In the genomic region with DNA sequence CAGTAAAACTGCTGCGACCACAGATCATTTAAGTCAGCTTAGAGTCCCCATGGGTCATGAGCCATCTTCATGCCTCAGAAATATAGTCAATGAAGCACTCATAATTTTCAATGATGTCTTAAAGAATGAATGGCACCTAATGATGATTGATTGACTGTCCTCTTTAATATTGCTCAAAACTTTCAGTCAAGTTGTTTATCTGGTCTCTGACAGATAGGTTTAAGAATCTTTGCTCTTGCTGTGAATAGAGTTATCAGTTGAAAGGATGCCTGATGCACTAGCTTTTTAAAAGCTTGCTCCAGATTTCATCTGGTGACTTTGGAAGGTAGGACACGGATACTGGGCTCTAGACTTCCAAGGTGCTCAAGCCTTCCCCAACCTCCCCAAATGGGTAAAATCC, we compare ENCODE assay signal across 19 cellular contexts. TPM values are rescaled to one million over a fixed set of nuclear protein-coding genes. Genes with fewer than 3 reads are reported as not detected.
DNase-seq lines count a peak whose midpoint lies in the region; ATAC-seq, FAIRE-seq and TF ChIP-seq lines count a peak whose summit lies in the region.
"Had no signal": no experiment of that assay in that cellular context is flagged by ENCODE, and none has a peak within 500 bp of the region (broad histone marks: within the 10 kb centered on the region; RNA-seq: fewer than 3 reads in every experiment).

No MANE protein-coding gene starts in this region.

- no peak overlapping the region for H3K4me3 ChIP-seq in right atrium auricular region
- H3K4me3 ChIP-seq in K562 = no peak overlapping the region
- H3K4me3 ChIP-seq: GM12878 had no signal

- CTCF ChIA-PET in K562 (lab: Yijun Ruan, JAX; ENCODE audit: low intra/inter-chr PET ratio) = no interaction called here

- no peaks in the 10 kb centered on the region for H4K20me1 ChIP-seq in K562 (replicated peaks; ENCODE audit: control insufficient read depth, insufficient read depth, low read length)

- TF ChIP-seq POLR2A in K562 (conservative IDR thresholded peaks at IDR 0.05) = no peak

- H3K27me3 Mint-ChIP-seq in nephron progenitor cell (ENCODE audit: low read depth, poor library complexity) = peaks cover 11% of the 10 kb centered on the region
- H3K27me3 Mint-ChIP-seq: CD4-positive, alpha-beta T cell had no signal

- in situ Hi-C loops in K562 (cut with MboI) = loop anchor here (10.0 kb wide), 1 partner anchor 1888 kb away; no protein-coding TSS in a partner anchor

- H3K9me3 Mint-ChIP-seq in nephron progenitor cell = peaks cover 3% of the 10 kb centered on the region
- H3K9me3 Mint-ChIP-seq: CD4-positive, alpha-beta T cell; HFFc6 had no signal

- BruUV-seq in K562 (replicated peaks; lab: Mats Ljungman, UMichigan) = no TSS peak

- no peaks in the 10 kb centered on the region for H3K36me3 ChIP-seq in right atrium auricular region
- H3K36me3 ChIP-seq in K562 (ENCODE audit: control insufficient read depth, insufficient read depth, low read length) = no peaks in the 10 kb centered on the region

- no peak for TF ChIP-seq RAD21 in K562 (CRISPR knock-in tag; conservative IDR thresholded peaks at IDR 0.05 in 1 of 2, IDR thresholded peaks at IDR 0.05 in 1 of 2)

- peak overlapping the region; percentile 0 to 14 for H3K27ac ChIP-seq in right atrium auricular region
- H3K27ac ChIP-seq in K562 (ENCODE audit: extremely low read depth, low read depth, low read length) = no peak overlapping the region; the same call in 2 of the 3 replicates

- no peak overlapping the region for H3K4me3 Mint-ChIP-seq in nephron progenitor cell
- H3K4me3 Mint-ChIP-seq: B cell; CD4-positive, alpha-beta T cell; HFFc6 had no signal

- H3K27me3 ChIP-seq in right atrium auricular region = no peaks in the 10 kb centered on the region
- H3K27me3 ChIP-seq in K562 (ENCODE audit: control insufficient read depth in 2 of 2, insufficient read depth in 2 of 2, low read length in 2 of 2) = no peaks in the 10 kb centered on the region

- POLR2A ChIA-PET in K562 (lab: Yijun Ruan, JAX) = interaction anchor here (0.8 to 1.7 kb wide), 6 partner anchors 9 to 73 kb away, joined by 3 read pairs; no protein-coding TSS in a partner anchor

- no peaks in the 10 kb centered on the region for H3K9me3 ChIP-seq in right atrium auricular region
- no peaks in the 10 kb centered on the region for H3K9me3 ChIP-seq in K562 (replicated peaks; ENCODE audit: control insufficient read depth, insufficient read depth, low read depth, low read length)
- H3K9me3 ChIP-seq: Caco-2 had no signal

- no peaks in the 10 kb centered on the region for H3K9me1 ChIP-seq in K562 (ENCODE audit: control insufficient read depth, insufficient read depth, low read length)

- WGBS in K562 (ENCODE audit: insufficient coverage, low coverage, missing lambda C conversion rate) = 6% methylated on average over 2 of the region's 2 CpGs

- intact Hi-C loops in Right ventricle myocardium inferior (cut with DNase I) = no loop called here
- intact Hi-C loops in K562 (cut with micrococcal nuclease) = loop anchor here (2.0 to 5.0 kb wide), 2 partner anchors 36 to 60 kb away; partner anchors contain the start of gene TSEN15

- TF ChIP-seq EP300 in K562 (IDR thresholded peaks at IDR 0.05; ENCODE audit: low read length) = peak; percentile 46

- no peak for FAIRE-seq in K562 (lab: Jason Lieb, UNC)
- FAIRE-seq: GM12878, HepG2 had no signal

- no peak overlapping the region for H3K9ac ChIP-seq in K562 (ENCODE audit: insufficient read depth in 1 of 2, low read depth in 2 of 2, low read length in 2 of 2)

- H3K4me1 Mint-ChIP-seq in nephron progenitor cell = peaks cover 53% of the 10 kb centered on the region

- H3K4me1 ChIP-seq in right atrium auricular region (peaks cover 0 to 34% of the 10 kb centered on the region in 2 donors), K562 (replicated peaks in 1 of 2; ENCODE audit: control insufficient read depth in 2 of 2, insufficient read depth in 2 of 2, low read length in 2 of 2) (peaks cover 10 to 77% of the 10 kb centered on the region in 2 experiments)

- 0 out of 3 replicates have a peak, but pooled peaks cover 5% of the 10 kb centered on the region for H3K79me2 ChIP-seq in K562 (ENCODE audit: control insufficient read depth, insufficient read depth, low read length)

- ATAC-seq in Right ventricle myocardium inferior = no peak
- no peak for ATAC-seq in K562
- ATAC-seq: GM12878, HCT116, HepG2 had no signal

- no peak overlapping the region for H2AFZ ChIP-seq in K562 (ENCODE audit: low read depth, low read length)

- peak overlapping the region; percentile 64 for H3K27ac Mint-ChIP-seq in nephron progenitor cell
- H3K27ac Mint-ChIP-seq: B cell; CD4-positive, alpha-beta T cell; HFFc6 had no signal

- no peak for DNase-seq in right atrium auricular region (ENCODE audit: low spot score)
- DNase-seq in Right ventricle myocardium inferior (ENCODE audit: missing footprints) = no peak
- DNase-seq in K562 (ENCODE audit: extremely low read depth in 1 of 4, low spot score in 3 of 4) = peak in 1 of 4 experiments; percentile 35
- no peak for DNase-seq in nephron progenitor cell
- DNase-seq in NOMO-1 treated with dmso at 0.1 percent for 144 hours (lab: John Stamatoyannopoulos, UW; ENCODE audit: unreplicated experiment) = no peak
- DNase-seq in mesenteric fat pad (ENCODE audit: low spot score) = no peak
- no peak for DNase-seq in CD1c-positive myeloid dendritic cell (ENCODE audit: extremely low spot score)
- DNase-seq: C1 segment of cervical spinal cord; Caco-2; CD4-positive, alpha-beta T cell; DND-41; EL; GOT3; H7; HFFc6 had no signal

- TF ChIP-seq CTCF in right atrium auricular region (IDR thresholded peaks at IDR 0.05) (no peak), K562 (IDR thresholded peaks at IDR 0.05 in 2 of 3, conservative IDR thresholded peaks at IDR 0.05 in 1 of 3; ENCODE audit: insufficient read depth in 2 of 3, low read depth in 1 of 3, low read length in 3 of 3) (no peak), nephron progenitor cell (IDR thresholded peaks at IDR 0.05) (no peak)

- H3K4me2 ChIP-seq in K562 (ENCODE audit: insufficient read depth, low read length) = no peak overlapping the region

- H3K36me3 Mint-ChIP-seq in nephron progenitor cell (ENCODE audit: low read depth) = no peaks in the 10 kb centered on the region

RNA-seq across cellular contexts. Expression of gene COLGALT2, which starts 45.1 kb away (rescaled TPM):
- total RNA-seq in right atrium auricular region (1 to 10 TPM; 4.2 to 4.9 TPM), Right ventricle myocardium inferior (3.6 TPM), K562 (2014; rRNA removed) (18.8 and 19.1 TPM in 2 replicates), K562 (2014; rRNA removed; fragmentation: Illumina TruSeq; extraction: Trizol) (19.2 and 23.0 TPM in 2 replicates), K562 (2015; rRNA removed; fragmentation: Illumina TruSeq; extraction: Trizol) (11.3 and 11.6 TPM in 2 replicates), K562 (2021) (23.2 and 29.1 TPM in 2 replicates), mesenteric fat pad (0.87 TPM)
- total RNA-seq in K562 (2011; cell fraction: chromatin; rRNA removed; ENCODE audit: low replicate concordance) = 26.9 and 36.6 TPM in 2 replicates
- total RNA-seq in K562 (2011; cell fraction: nucleolus; rRNA removed) = 22.2 TPM in 2 replicates
- total RNA-seq in K562 (2011; cell fraction: nucleoplasm; rRNA removed) = 33.3 and 42.1 TPM in 2 replicates
- polyA plus RNA-seq in K562 (2011; rRNA removed) (7.4 and 9.3 TPM in 2 replicates), K562 (2014; fragmentation: Illumina TruSeq; extraction: Trizol) (29.3 and 32.1 TPM in 2 replicates), K562 (2014; fragmentation: Nextera tagmentation; extraction: Ambion mirVana) (10 to 100 TPM; 12.1 to 22.4 TPM), K562 (2014; rRNA removed) (15.8 and 18.5 TPM in 2 replicates)
- polyA plus RNA-seq in K562 (2011; cell fraction: cytosol; rRNA removed) = 8.1 and 8.2 TPM in 2 replicates
- polyA plus RNA-seq in K562 (2011; cell fraction: nucleus; rRNA removed) = 36.5 and 59.0 TPM in 2 replicates
- 16.0 and 73.3 TPM in 2 replicates for polyA plus RNA-seq in K562 (2012)
- polyA minus RNA-seq in K562 (2011; rRNA and poly(A)+ RNA removed) = 9.9 and 12.4 TPM in 2 replicates
- 8.8 and 9.0 TPM in 2 replicates for polyA minus RNA-seq in K562 (2011; cell fraction: cytosol; rRNA and poly(A)+ RNA removed)
- polyA minus RNA-seq in K562 (2011; cell fraction: nucleus; rRNA and poly(A)+ RNA removed) = 21.8 and 22.5 TPM in 2 replicates

RNA-seq across cellular contexts. Expression of gene TSEN15, which starts 59.1 kb away (rescaled TPM):
- total RNA-seq in right atrium auricular region (10 to 100 TPM; 18.2 to 42.8 TPM), Right ventricle myocardium inferior (26.4 TPM), K562 (2014; rRNA removed) (82.8 and 83.9 TPM in 2 replicates), K562 (2014; rRNA removed; fragmentation: Illumina TruSeq; extraction: Trizol) (121 and 146 TPM in 2 replicates), K562 (2015; rRNA removed; fragmentation: Illumina TruSeq; extraction: Trizol) (83.2 and 92.8 TPM in 2 replicates), K562 (2021) (81.9 and 86.4 TPM in 2 replicates), mesenteric fat pad (25.8 TPM)
- 40.1 and 121 TPM in 2 replicates for total RNA-seq in K562 (2011; cell fraction: chromatin; rRNA removed; ENCODE audit: low replicate concordance)
- 27.5 and 40.1 TPM in 2 replicates for total RNA-seq in K562 (2011; cell fraction: nucleolus; rRNA removed)
- total RNA-seq in K562 (2011; cell fraction: nucleoplasm; rRNA removed) = 71.9 and 122 TPM in 2 replicates
- polyA plus RNA-seq in K562 (2011; rRNA removed) (97.1 and 108 TPM in 2 replicates), K562 (2014; fragmentation: Illumina TruSeq; extraction: Trizol) (106 and 118 TPM in 2 replicates), K562 (2014; fragmentation: Nextera tagmentation; extraction: Ambion mirVana) (10 to 100 TPM; 25.6 to 36.1 TPM), K562 (2014; rRNA removed) (91.3 and 104 TPM in 2 replicates)
- polyA plus RNA-seq in K562 (2011; cell fraction: cytosol; rRNA removed) = 28.9 and 65.9 TPM in 2 replicates
- polyA plus RNA-seq in K562 (2011; cell fraction: nucleus; rRNA removed) = 65.9 and 104 TPM in 2 replicates
- polyA plus RNA-seq in K562 (2012) = 56.9 and 143 TPM in 2 replicates
- 87.9 and 108 TPM in 2 replicates for polyA minus RNA-seq in K562 (2011; rRNA and poly(A)+ RNA removed)
- 43.4 and 50.1 TPM in 2 replicates for polyA minus RNA-seq in K562 (2011; cell fraction: cytosol; rRNA and poly(A)+ RNA removed)
- 69.7 and 127 TPM in 2 replicates for polyA minus RNA-seq in K562 (2011; cell fraction: nucleus; rRNA and poly(A)+ RNA removed)
